Comparison of ENCODE assay signal across 29 cellular contexts in the genomic region with DNA sequence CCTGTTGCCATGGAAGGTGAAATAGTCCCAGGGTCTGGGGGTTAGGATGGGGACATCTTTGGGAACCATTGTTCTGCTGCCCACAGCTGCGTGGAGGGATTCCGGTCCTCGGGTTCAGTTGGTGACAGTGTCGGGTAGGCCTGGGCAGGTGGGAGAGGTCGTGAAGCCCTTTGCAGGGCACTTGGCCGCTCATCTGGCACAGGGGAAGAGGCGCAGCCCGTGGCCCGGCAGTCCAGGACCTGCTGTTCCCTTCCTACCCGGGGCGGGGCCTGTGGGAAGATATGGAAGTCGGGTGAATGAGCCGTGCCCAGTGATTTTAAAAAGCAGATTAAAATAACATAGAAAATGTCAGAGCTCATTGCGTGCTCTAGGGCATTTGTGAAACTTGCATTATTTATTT.
"Had no signal": no experiment of that assay in that cellular context is flagged by ENCODE, and none has a peak within 500 bp of the region (broad histone marks: within the 10 kb centered on the region; RNA-seq: fewer than 3 reads in every experiment).

No MANE protein-coding gene starts in this region.

- H3K27me3 ChIP-seq: ascending aorta, brain microvascular endothelial cell, gastroesophageal sphincter, pancreas, upper lobe of left lung, vagina had no signal

- H3K9me3 ChIP-seq: ascending aorta, gastroesophageal sphincter, pancreas, prostate gland, thoracic aorta, upper lobe of left lung, vagina had no signal

- H3K27me3 Mint-ChIP-seq: activated naive CD4-positive, alpha-beta T cell treated with anti-CD3 and anti-CD28 coated beads, Interleukin-2, amount 10 ng/mL, durations not matched to agents 7 days and 5 days; activated naive CD8-positive, alpha-beta T cell treated with anti-CD3 and anti-CD28 coated beads, Interleukin-2, amount 10 ng/mL, durations not matched to agents 7 days and 5 days; effector memory CD8-positive, alpha-beta T cell had no signal

- DNase-seq: activated CD4-positive, alpha-beta T cell treated with anti-CD3 and anti-CD28 coated beads for 48 hours; activated CD4-positive, alpha-beta T cell treated with anti-CD3 and anti-CD28 coated beads, Interleukin-2, amount 50 U/mL, for 48 hours; activated CD8-positive, alpha-beta memory T cell treated with anti-CD3 and anti-CD28 coated beads for 24 hours; activated gamma-delta T cell; activated naive CD4-positive, alpha-beta T cell treated with anti-CD3 and anti-CD28 coated beads, Interleukin-2, amount 10 ng/mL, durations not matched to agents 7 days and 5 days; activated naive CD8-positive, alpha-beta T cell treated with anti-CD3 and anti-CD28 coated beads, Interleukin-2, amount 10 ng/mL, durations not matched to agents 7 days and 5 days; brain microvascular endothelial cell; caudate nucleus; cortex of kidney; effector memory CD8-positive, alpha-beta T cell; head of caudate nucleus; hypothalamus; mesendoderm; natural killer cell; pancreas; stimulated activated CD4-positive, alpha-beta T cell treated with anti-CD3 and anti-CD28 coated beads, Interleukin-2, amount 100 ng/mL, for 48 hours; stimulated activated naive CD4-positive, alpha-beta T cell treated with Interleukin-2 at 50 U/mL for 16 hours; T-helper 9 cell; upper lobe of left lung had no signal

- H3K4me1 ChIP-seq: ascending aorta, pancreas, prostate gland had no signal

- H3K36me3 Mint-ChIP-seq: activated naive CD8-positive, alpha-beta T cell treated with anti-CD3 and anti-CD28 coated beads, Interleukin-2, amount 10 ng/mL, durations not matched to agents 7 days and 5 days; natural killer cell had no signal

- H3K27ac Mint-ChIP-seq: activated naive CD4-positive, alpha-beta T cell treated with anti-CD3 and anti-CD28 coated beads, Interleukin-2, amount 10 ng/mL, durations not matched to agents 7 days and 5 days; activated naive CD8-positive, alpha-beta T cell treated with anti-CD3 and anti-CD28 coated beads, Interleukin-2, amount 10 ng/mL, durations not matched to agents 7 days and 5 days; activated T-helper 1 cell treated with anti-CD3 and anti-CD28 coated beads, Interleukin-12 subunit alpha, Interleukin-12 subunit beta, Interleukin-2, Interleukin-4 antibody, amounts not matched to agents 30 ng/mL and 10 ng/mL and 1 ng/mL, durations not matched to agents 14 hours and 24 hours and 36 hours; natural killer cell had no signal

- H3K9me3 Mint-ChIP-seq: activated naive CD4-positive, alpha-beta T cell treated with anti-CD3 and anti-CD28 coated beads, Interleukin-2, amount 10 ng/mL, durations not matched to agents 7 days and 5 days; activated naive CD8-positive, alpha-beta T cell treated with anti-CD3 and anti-CD28 coated beads, Interleukin-2, amount 10 ng/mL, durations not matched to agents 7 days and 5 days; activated T-helper 1 cell treated with anti-CD3 and anti-CD28 coated beads, Interleukin-12 subunit alpha, Interleukin-12 subunit beta, Interleukin-2, Interleukin-4 antibody, amounts not matched to agents 30 ng/mL and 10 ng/mL and 1 ng/mL, durations not matched to agents 14 hours and 24 hours and 36 hours; effector memory CD8-positive, alpha-beta T cell; natural killer cell had no signal

- H3K4me3 Mint-ChIP-seq: activated naive CD4-positive, alpha-beta T cell treated with anti-CD3 and anti-CD28 coated beads, Interleukin-2, amount 10 ng/mL, durations not matched to agents 7 days and 5 days; activated naive CD8-positive, alpha-beta T cell treated with anti-CD3 and anti-CD28 coated beads, Interleukin-2, amount 10 ng/mL, durations not matched to agents 7 days and 5 days; activated T-helper 1 cell treated with anti-CD3 and anti-CD28 coated beads, Interleukin-12 subunit alpha, Interleukin-12 subunit beta, Interleukin-2, Interleukin-4 antibody, amounts not matched to agents 30 ng/mL and 10 ng/mL and 1 ng/mL, durations not matched to agents 14 hours and 24 hours and 36 hours; effector memory CD8-positive, alpha-beta T cell; natural killer cell had no signal

- H3K27ac ChIP-seq: ascending aorta, brain microvascular endothelial cell, gastroesophageal sphincter, pancreas, thoracic aorta, upper lobe of left lung, vagina, VCaP had no signal

- ATAC-seq: activated CD4-positive, CD25-positive, alpha-beta regulatory T cell treated with anti-CD3 and anti-CD28 coated beads, Interleukin-2, amount 50 U/mL, for 24 hours; effector memory CD8-positive, alpha-beta T cell; gastroesophageal sphincter; left lobe of liver; natural killer cell; pancreas had no signal

- H3K4me3 ChIP-seq: ascending aorta, gastroesophageal sphincter, lung, pancreas, prostate gland, thoracic aorta, upper lobe of left lung, vagina had no signal
